In genomic region chr2:237122214-237122666, GRCh38 we compare ENCODE assay signal across 1 cellular context.
A peak's percentile ranks its signal among the peaks of the same experiment; 100 is the strongest.
TF ChIP-seq lines count a peak whose summit lies in the region.

No MANE protein-coding gene starts in this region.

TF ChIP-seq in H1, 55 proteins besides CTCF, POLR2A, EP300 and RAD21 (continued from another document):
- TF ChIP-seq NRF1 (IDR thresholded peaks at IDR 0.05; ENCODE audit: low read depth, low read length) (no peak), CHD1 (IDR thresholded peaks at IDR 0.05; ENCODE audit: low read depth, low read length) (no peak), JUND (IDR thresholded peaks at IDR 0.05; ENCODE audit: low read length) (no peak), RNF2 (IDR thresholded peaks at IDR 0.05; ENCODE audit: borderline replicate concordance, low read depth, low read length, missing control alignments, poor library complexity, severe bottlenecking) (no peak), HDAC2 (IDR thresholded peaks at IDR 0.05; ENCODE audit: borderline replicate concordance in 1 of 2, low read depth in 2 of 2, low read length in 2 of 2) (peak in 1 of 2 experiments; percentile 77; a peak in 1 of 4 replicates), SRF (IDR thresholded peaks at IDR 0.05; ENCODE audit: low read depth, low read length) (no peak), CTBP2 (IDR thresholded peaks at IDR 0.05; ENCODE audit: borderline replicate concordance, insufficient read depth, insufficient read length, low read length) (no peak), KDM1A (IDR thresholded peaks at IDR 0.05; ENCODE audit: borderline replicate concordance, low read length) (peak; percentile 90), CBX8 (IDR thresholded peaks at IDR 0.05; ENCODE audit: borderline replicate concordance, low read depth, low read length) (no peak), USF2 (IDR thresholded peaks at IDR 0.05; ENCODE audit: low read length) (no peak), TAF7 (optimal IDR thresholded peaks at IDR 0.05; ENCODE audit: borderline replicate concordance, low read depth, low read length) (no peak), ZNF274 (IDR thresholded peaks at IDR 0.05; ENCODE audit: borderline replicate concordance, extremely low read depth, low read length) (no peak), NANOG (IDR thresholded peaks at IDR 0.05; ENCODE audit: insufficient read depth, low read depth, low read length, poor library complexity, severe bottlenecking) (no peak), POU5F1 (IDR thresholded peaks at IDR 0.05; ENCODE audit: low read depth, low read length) (no peak), GABPA (IDR thresholded peaks at IDR 0.05; ENCODE audit: borderline replicate concordance, insufficient read depth, low read length) (no peak), SP4 (IDR thresholded peaks at IDR 0.05; ENCODE audit: low read length) (no peak; the same call in 1 of the 2 replicates), MAFK (IDR thresholded peaks at IDR 0.05; ENCODE audit: low read depth, low read length) (no peak), CREB1 (IDR thresholded peaks at IDR 0.05) (peak; percentile 71), ASH2L (IDR thresholded peaks at IDR 0.05; ENCODE audit: low read length) (no peak), MAX (IDR thresholded peaks at IDR 0.05) (peak; percentile 93), RBBP5 (IDR thresholded peaks at IDR 0.05; ENCODE audit: borderline replicate concordance, low read depth, low read length) (no peak), SIX5 (IDR thresholded peaks at IDR 0.05; ENCODE audit: low read depth, low read length) (no peak), TAF1 (IDR thresholded peaks at IDR 0.05; ENCODE audit: low read depth, low read length) (no peak), EZH2 (IDR thresholded peaks at IDR 0.05; ENCODE audit: low read depth, low read length, severe bottlenecking) (no peak), ATF3 (IDR thresholded peaks at IDR 0.05; ENCODE audit: insufficient read depth, low read depth, low read length) (no peak), PHF8 (conservative IDR thresholded peaks at IDR 0.05; ENCODE audit: low read depth, low read length) (no peak), TBP (IDR thresholded peaks at IDR 0.05; ENCODE audit: low read depth, low read length) (no peak), SUZ12 (IDR thresholded peaks at IDR 0.05; ENCODE audit: low read length) (no peak), JUN (IDR thresholded peaks at IDR 0.05; ENCODE audit: low read depth, low read length) (no peak), TEAD4 (IDR thresholded peaks at IDR 0.05; ENCODE audit: low read depth, low read length) (no peak), SP2 (IDR thresholded peaks at IDR 0.05; ENCODE audit: low read length) (peak; percentile 33; the same call in 1 of the 2 replicates), KDM4A (IDR thresholded peaks at IDR 0.05; ENCODE audit: low read depth, low read length, severe bottlenecking) (no peak), BCL11A (IDR thresholded peaks at IDR 0.05; ENCODE audit: low read depth in 2 of 2, low read length in 2 of 2) (no peak), TCF12 (IDR thresholded peaks at IDR 0.05; ENCODE audit: low read depth, low read length) (no peak), SP1 (IDR thresholded peaks at IDR 0.05; ENCODE audit: low read depth, low read length) (no peak), SIN3A (conservative IDR thresholded peaks at IDR 0.05 in 1 of 2, IDR thresholded peaks at IDR 0.05 in 1 of 2; ENCODE audit: low read depth in 1 of 2, low read length in 2 of 2) (no peak), EGR1 (IDR thresholded peaks at IDR 0.05; ENCODE audit: borderline replicate concordance, low read depth, low read length) (0 out of 2 replicates have a peak, but pooled peaks have one; percentile 42), FOSL1 (IDR thresholded peaks at IDR 0.05; ENCODE audit: insufficient read depth, low read depth, low read length) (no peak), CHD7 (IDR thresholded peaks at IDR 0.05; ENCODE audit: insufficient replicate concordance, low read length) (no peak), RXRA (IDR thresholded peaks at IDR 0.05; ENCODE audit: insufficient read depth, low read depth, low read length) (0 out of 2 replicates have a peak, but pooled peaks have one; percentile 56), ATF2 (IDR thresholded peaks at IDR 0.05; ENCODE audit: low read length) (peak; percentile 64; the same call in 1 of the 2 replicates), HDAC6 (IDR thresholded peaks at IDR 0.05; ENCODE audit: low read depth, low read length) (no peak), POLR2AphosphoS5 (IDR thresholded peaks at IDR 0.05; ENCODE audit: low read depth, low read length) (no peak), SIRT6 (IDR thresholded peaks at IDR 0.05; ENCODE audit: low read length) (no peak), SAP30 (IDR thresholded peaks at IDR 0.05; ENCODE audit: insufficient read depth, insufficient replicate concordance, low read length) (no peak), CEBPB (IDR thresholded peaks at IDR 0.05; ENCODE audit: low read depth, low read length) (peak; percentile 58), CHD2 (IDR thresholded peaks at IDR 0.05; ENCODE audit: low read length) (no peak), BACH1 (IDR thresholded peaks at IDR 0.05; ENCODE audit: low read length) (no peak), E2F6 (IDR thresholded peaks at IDR 0.05) (peak; percentile 86), KDM5A (IDR thresholded peaks at IDR 0.05; ENCODE audit: low read length) (no peak), GTF2F1 (IDR thresholded peaks at IDR 0.05; ENCODE audit: borderline replicate concordance, low read depth, low read length) (no peak), CBX5 (IDR thresholded peaks at IDR 0.05; ENCODE audit: low read depth, low read length) (no peak), RFX5 (IDR thresholded peaks at IDR 0.05; ENCODE audit: borderline replicate concordance, low read depth, low read length) (no peak), BRCA1 (IDR thresholded peaks at IDR 0.05; ENCODE audit: low read depth, low read length) (no peak)
